Comparison of ENCODE assay signal across 8 cellular contexts in genomic region chr12:53995311-53996187, GRCh38. TPM values are rescaled to one million over a fixed set of nuclear protein-coding genes. Genes with fewer than 3 reads are reported as not detected.
DNase-seq lines count a peak whose midpoint lies in the region; ATAC-seq and TF ChIP-seq lines count a peak whose summit lies in the region.

No MANE protein-coding gene starts in this region.

- H3K4me1 ChIP-seq in mesodermal cell (ENCODE audit: control insufficient read depth, insufficient read depth, low read length, poor library complexity, severe bottlenecking): peaks cover 6% of the 10 kb centered on the region

- TF ChIP-seq CTCF in GM12875 (IDR thresholded peaks at IDR 0.05; ENCODE audit: borderline replicate concordance, insufficient read depth, low read depth, low read length): no peak

- ATAC-seq in HG03045 (IDR thresholded peaks at IDR 0.05; ENCODE audit: unreplicated experiment): no peak

- H3K4me3 ChIP-seq in GM12875 (ENCODE audit: low read depth, low read length) (peak overlapping the region; percentile 49), mesodermal cell (ENCODE audit: extremely low read depth, insufficient read depth, low read length, poor library complexity, severe bottlenecking) (peak overlapping the region; percentile 9)

- DNase-seq in NCI-H2171 (lab: John Stamatoyannopoulos, UW): peak; percentile 25
- DNase-seq in cerebellar cortex (ENCODE audit: low spot score): peak; percentile 63
- no peak for DNase-seq in NCI-H526 (lab: John Stamatoyannopoulos, UW)
- DNase-seq in NCI-H526 treated with DMSO at 0.1 percent for 48 hours (lab: John Stamatoyannopoulos, UW): no peak
- no peak for DNase-seq in effector CD4-positive, alpha-beta T cell

- WGBS in mesodermal cell (ENCODE audit: insufficient coverage in 2 of 2), 2 experiments: 3% methylated on average over 43 to 46 of the region's 50 CpGs

- H3K27ac ChIP-seq in mesodermal cell (ENCODE audit: low read depth, low read length, severe bottlenecking): no peak overlapping the region

- H3K36me3 ChIP-seq in mesodermal cell (ENCODE audit: control insufficient read depth, insufficient read depth, low read length): no peaks in the 10 kb centered on the region

- no peaks in the 10 kb centered on the region for H3K9me3 ChIP-seq in mesodermal cell (ENCODE audit: control insufficient read depth, low read length)

RNA-seq across cellular contexts. Expression of gene HOXC9, which starts 4.4 kb away (rescaled TPM):
- polyA plus RNA-seq in mesodermal cell (2013, experiment 1 of 2): 3.8 TPM
- 3.3 TPM for polyA plus RNA-seq in mesodermal cell (2013, experiment 2 of 2)

RNA-seq across cellular contexts. Expression of gene HOXC10, which starts 10.6 kb away (rescaled TPM):
- 2.2 TPM for polyA plus RNA-seq in mesodermal cell (2013, experiment 1 of 2)
- polyA plus RNA-seq in mesodermal cell (2013, experiment 2 of 2): 2.2 TPM

RNA-seq across cellular contexts. Expression of gene HOXC8, which starts 13.2 kb away (rescaled TPM):
- polyA plus RNA-seq in mesodermal cell (2013, experiment 1 of 2): 4.0 TPM
- polyA plus RNA-seq in mesodermal cell (2013, experiment 2 of 2): 6.0 TPM

RNA-seq across cellular contexts. Expression of gene HOTAIR, which starts 20.8 kb away (rescaled TPM):
- polyA plus RNA-seq in mesodermal cell (2013, experiment 1 of 2): 0.15 TPM
- polyA plus RNA-seq in mesodermal cell (2013, experiment 2 of 2): not detected

RNA-seq across cellular contexts. Expression of gene HOXC11, which starts 22.6 kb away (rescaled TPM):
- 0.18 TPM for polyA plus RNA-seq in mesodermal cell (2013, experiment 1 of 2)
- polyA plus RNA-seq in mesodermal cell (2013, experiment 2 of 2): not detected

Comparison
In these comparisons a context has a peak if more than half of its experiments do, and no peak if none do; other contexts are left out.
1. DNase-seq: peak in NCI-H2171 (single experiment) and cerebellar cortex (single experiment); none in NCI-H526 (0 of 2), NCI-H526 treated with DMSO at 0.1 percent for 48 hours (single experiment) and effector CD4-positive, alpha-beta T cell (single experiment).